Comparison of ENCODE assay signal across 8 cellular contexts in the genomic region with DNA sequence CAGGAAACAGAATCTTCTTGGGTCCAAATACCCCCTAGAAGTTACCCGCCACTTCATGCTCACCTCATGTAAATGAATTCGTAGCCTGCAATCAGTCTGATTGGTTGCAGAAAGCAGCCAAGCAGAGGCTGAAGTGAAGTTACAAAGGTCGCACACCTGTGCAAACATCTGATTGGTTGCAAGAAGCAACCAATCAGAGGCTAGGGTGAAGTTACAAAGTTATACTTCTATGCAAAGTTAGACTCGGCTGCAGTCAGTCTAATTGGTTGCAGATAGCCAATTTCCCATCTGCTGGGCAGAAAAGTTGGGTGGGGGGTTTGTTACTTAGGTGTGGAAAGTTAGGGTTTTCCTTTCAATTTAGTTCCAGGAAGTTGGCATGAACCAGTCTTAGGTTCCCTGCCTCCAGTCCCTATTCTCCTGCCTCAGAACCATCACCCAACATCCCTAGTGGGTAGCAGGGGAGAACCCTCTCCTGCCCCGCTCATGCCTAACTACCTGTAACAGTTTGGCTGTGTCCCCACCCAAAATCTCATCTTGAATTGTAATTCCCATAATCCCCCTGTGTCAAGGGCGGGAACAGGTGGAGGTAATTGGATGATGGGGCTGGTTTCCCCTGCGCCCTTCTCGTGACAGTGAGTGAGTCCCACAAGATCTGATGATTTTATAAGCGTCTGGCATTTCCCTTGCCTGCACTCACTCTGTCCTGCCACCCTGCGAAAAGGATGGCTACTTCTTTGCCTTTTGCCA. TPM values are rescaled to one million over a fixed set of nuclear protein-coding genes. Genes with fewer than 3 reads are reported as not detected.
DNase-seq lines count a peak whose midpoint lies in the region; ATAC-seq and TF ChIP-seq lines count a peak whose summit lies in the region.

No MANE protein-coding gene starts in this region.

- TF ChIP-seq CTCF in Panc1 (IDR thresholded peaks at IDR 0.05) = no peak
- TF ChIP-seq CTCF in epithelial cell of esophagus (IDR thresholded peaks at IDR 0.05; ENCODE audit: insufficient read depth, low read depth, low read length, missing control alignments) = no peak
- no peak for TF ChIP-seq CTCF in osteoblast (IDR thresholded peaks at IDR 0.05; ENCODE audit: extremely low read depth, low read depth, low read length)

- in situ Hi-C loops in Panc1 (cut with HindIII; ENCODE audit: low pct_unique_long_range_greater_than_20kb, low sequenced_read_pairs) = no loop called here

- no peaks in the 10 kb centered on the region for H3K9me3 ChIP-seq in CD4-positive, alpha-beta memory T cell (ENCODE audit: control insufficient read depth in 1 of 2, low read length in 2 of 2)
- H3K9me3 ChIP-seq in Panc1 (ENCODE audit: control insufficient read depth, insufficient read depth, low read depth, low read length) = no peaks in the 10 kb centered on the region; the same call in 1 of the 2 replicates
- no peaks in the 10 kb centered on the region for H3K9me3 ChIP-seq in osteoblast (ENCODE audit: low read depth, low read length)

- TSS peak; percentile 76 for BruUV-seq in Panc1 (replicated peaks; lab: Mats Ljungman, UMichigan)

- H3K4me1 ChIP-seq in CD4-positive, alpha-beta memory T cell (ENCODE audit: insufficient read depth, low read length) = peaks cover 11% of the 10 kb centered on the region
- H3K4me1 ChIP-seq in Panc1 (ENCODE audit: control insufficient read depth, insufficient read depth, low read length) = peaks cover 25% of the 10 kb centered on the region
- H3K4me1 ChIP-seq in osteoblast (ENCODE audit: insufficient read depth, low read length) = peaks cover 41% of the 10 kb centered on the region

- H3K27me3 Mint-ChIP-seq in CD4-positive, alpha-beta memory T cell = peaks cover 16 to 23% of the 10 kb centered on the region in 2 donors

- no peak overlapping the region for H2AFZ ChIP-seq in osteoblast (ENCODE audit: low read length)

- no peak overlapping the region for H3K27ac Mint-ChIP-seq in CD4-positive, alpha-beta memory T cell

- CTCF ChIA-PET in CD4-positive, alpha-beta memory T cell (lab: Charles Lee; ENCODE audit: partially characterized antibody) = interaction anchor here (1.3 kb wide), 1 partner anchor 64 kb away, joined by 3 read pairs; no protein-coding TSS in a partner anchor
- CTCF ChIA-PET in Panc1 (lab: Charles Lee) = interaction anchor here (0.6 to 2.1 kb wide), 2 partner anchors 11 to 65 kb away, joined by 3 to 16 read pairs; no protein-coding TSS in a partner anchor

- no peak for DNase-seq in CD4-positive, alpha-beta memory T cell
- DNase-seq in Panc1 (ENCODE audit: low read depth, low spot score) = no peak
- DNase-seq in epithelial cell of esophagus (ENCODE audit: low read depth) = no peak
- no peak for DNase-seq in osteoblast (ENCODE audit: insufficient read length, low spot score, missing footprints)
- no peak for DNase-seq in NCI-H1048 (lab: John Stamatoyannopoulos, UW)
- no peak for DNase-seq in CD1c-positive myeloid dendritic cell (ENCODE audit: extremely low spot score)

- intact Hi-C loops in CD4-positive, alpha-beta memory T cell (cut with micrococcal nuclease) = loop anchor here (10.0 kb wide), 1 partner anchor 396 kb away; no protein-coding TSS in a partner anchor
- intact Hi-C loops in Panc1 (cut with micrococcal nuclease; ENCODE audit: unreplicated experiment) = no loop called here

- ATAC-seq in Panc1 = no peak
- no peak for ATAC-seq in GM21526 (IDR thresholded peaks at IDR 0.05; ENCODE audit: low FRiP score, unreplicated experiment)
- no peak for ATAC-seq in GM21360 (IDR thresholded peaks at IDR 0.05; ENCODE audit: unreplicated experiment)

- no peaks in the 10 kb centered on the region for H3K36me3 ChIP-seq in CD4-positive, alpha-beta memory T cell (ENCODE audit: insufficient read depth, low read length)
- H3K36me3 ChIP-seq in Panc1 (ENCODE audit: control insufficient read depth, insufficient read depth, low read length) (no peaks in the 10 kb centered on the region), osteoblast (ENCODE audit: insufficient read depth, low read length) (peaks cover 5% of the 10 kb centered on the region)

- H3K27me3 ChIP-seq in CD4-positive, alpha-beta memory T cell (ENCODE audit: insufficient read depth, low read length) = peaks cover 6% of the 10 kb centered on the region
- no peaks in the 10 kb centered on the region for H3K27me3 ChIP-seq in Panc1 (ENCODE audit: control insufficient read depth, insufficient read depth, low read length)
- no peaks in the 10 kb centered on the region for H3K27me3 ChIP-seq in osteoblast (ENCODE audit: insufficient read depth, low read length)

- POLR2A ChIA-PET in CD4-positive, alpha-beta memory T cell (lab: Charles Lee; ENCODE audit: partially characterized antibody) = no interaction called here
- POLR2A ChIA-PET in Panc1 (lab: Charles Lee) = no interaction called here

- H3K27ac ChIP-seq in CD4-positive, alpha-beta memory T cell (ENCODE audit: low read depth, low read length) = no peak overlapping the region
- H3K27ac ChIP-seq in Panc1 (ENCODE audit: low read length) (peak overlapping the region; percentile 99), osteoblast (ENCODE audit: low read depth, low read length) (peak overlapping the region; percentile 88)

- H4K20me1 ChIP-seq in osteoblast (ENCODE audit: insufficient read depth, low read length) = peaks cover 4% of the 10 kb centered on the region

- peak overlapping the region; percentile 40 to 75 (median 60) for H3K4me3 Mint-ChIP-seq in CD4-positive, alpha-beta memory T cell

- no peak overlapping the region for H3K4me3 ChIP-seq in CD4-positive, alpha-beta memory T cell (ENCODE audit: low read length in 2 of 2)
- H3K4me3 ChIP-seq in Panc1 (ENCODE audit: low read depth in 2 of 2, low read length in 2 of 2) = peak overlapping the region; percentile 73 to 85
- H3K4me3 ChIP-seq in epithelial cell of esophagus (ENCODE audit: low read length) = peak overlapping the region; percentile 73
- H3K4me3 ChIP-seq in osteoblast (ENCODE audit: insufficient read depth, low read length) = peak overlapping the region; percentile 92

- peaks cover 7 to 20% (median 13%) of the 10 kb centered on the region in 4 donors for H3K4me1 Mint-ChIP-seq in CD4-positive, alpha-beta memory T cell

- no peaks in the 10 kb centered on the region for H3K9me3 Mint-ChIP-seq in CD4-positive, alpha-beta memory T cell

- peaks cover 53% of the 10 kb centered on the region for H3K79me2 ChIP-seq in osteoblast (ENCODE audit: insufficient read depth, low read length)

- H3K4me2 ChIP-seq in osteoblast (ENCODE audit: insufficient read depth, low read length) = peak overlapping the region; percentile 97

- no peaks in the 10 kb centered on the region for H3K36me3 Mint-ChIP-seq in CD4-positive, alpha-beta memory T cell

RNA-seq across cellular contexts. Expression of a gene that starts 1.2 kb away (rescaled TPM):
- under 1 TPM; 0.50 to 0.55 TPM for total RNA-seq in CD4-positive, alpha-beta memory T cell
- polyA plus RNA-seq in CD4-positive, alpha-beta memory T cell = under 1 TPM in 1 of 2 donors, not detected in 1; 0.05 TPM
- total RNA-seq in Panc1 (2021; ENCODE audit: unreplicated experiment) = 49.9 TPM
- 30.4 TPM for polyA plus RNA-seq in Panc1 (2012; ENCODE audit: insufficient read length)
- total RNA-seq in osteoblast = 25.0 and 28.6 TPM in 2 replicates

Comparison
In these comparisons a context has a peak if more than half of its experiments do, and no peak if none do; other contexts are left out.
1. H3K4me3 ChIP-seq: peak in Panc1 (2 of 2), epithelial cell of esophagus (single experiment) and osteoblast (single experiment); none in CD4-positive, alpha-beta memory T cell (0 of 2).
2. RNA of a gene that starts 1.2 kb away (total RNA-seq): 49.9 TPM in Panc1 (single experiment) and 25.0 to 28.6 TPM in osteoblast; 0.50 to 0.55 TPM in CD4-positive, alpha-beta memory T cell; every median in the first group is over 10 times any median in the second.